ENCODE assay signal across 10 cellular contexts in the genomic region with DNA sequence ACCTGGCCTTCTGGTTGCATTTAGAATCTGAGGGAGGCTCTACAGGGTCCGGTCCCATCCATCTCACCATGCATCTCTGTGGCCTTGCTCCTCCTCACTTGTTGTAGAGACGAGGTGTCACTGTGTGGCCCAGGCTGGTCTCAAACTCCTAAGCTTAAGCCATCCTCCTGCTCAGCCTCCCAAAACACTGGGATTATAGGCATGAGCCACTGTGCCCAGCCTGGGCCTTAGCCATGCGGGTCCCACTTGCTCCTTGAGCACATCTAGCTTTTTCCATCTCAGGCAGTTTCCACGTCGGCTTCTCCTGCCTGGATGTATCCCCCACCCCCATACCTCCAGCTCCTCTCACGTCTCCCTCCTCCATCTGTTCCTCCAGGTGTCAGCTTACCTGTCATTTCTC. TPM values are rescaled to one million over a fixed set of nuclear protein-coding genes. Genes with fewer than 3 reads are reported as not detected.
"Had no signal": no experiment of that assay in that cellular context is flagged by ENCODE, and none has a peak within 500 bp of the region (broad histone marks: within the 10 kb centered on the region; RNA-seq: fewer than 3 reads in every experiment).

No MANE protein-coding gene starts in this region.

- H3K27ac Mint-ChIP-seq: GM23338, HFFc6, IgD-negative memory B cell had no signal

- H3K9me3 ChIP-seq: HAP-1 had no signal

- H3K4me2 ChIP-seq: GM23338 had no signal

- H3K4me1 ChIP-seq: HAP-1 had no signal

- H3K4me3 Mint-ChIP-seq: GM23338, HFFc6, IgD-negative memory B cell had no signal

- H3K4me3 ChIP-seq: GM23338, HAP-1 had no signal

- FAIRE-seq: HepG2 had no signal

- H3K27ac ChIP-seq: HL-60 had no signal

- H2AFZ ChIP-seq: GM23338 had no signal

- H3K36me3 ChIP-seq: HAP-1 had no signal

- H3K4me1 Mint-ChIP-seq: GM23338, IgD-negative memory B cell had no signal

- DNase-seq: H7, HFFc6 had no signal

- ATAC-seq: GM23338, HCT116, HepG2 had no signal

RNA-seq across cellular contexts. Expression of gene ELSPBP1, which starts 9.8 kb away (rescaled TPM):
- total RNA-seq: GM23338, H7, HepG2, HFFc6, HT1080 had no signal
- polyA plus RNA-seq: GM23338, HepG2, IgD-negative memory B cell had no signal

RNA-seq across cellular contexts. Expression of gene BSPH1, which starts 12.3 kb away (rescaled TPM):
- total RNA-seq: GM23338, H4, H7, HepG2, HFFc6, HT1080 had no signal
- polyA plus RNA-seq: GM23338, HepG2, IgD-negative memory B cell had no signal

RNA-seq across cellular contexts. Expression of gene CABP5, which starts 39.6 kb away (rescaled TPM):
- total RNA-seq: GM23338, H4, H7, HepG2, HFFc6, HT1080 had no signal
- polyA plus RNA-seq: GM23338, HepG2, IgD-negative memory B cell had no signal
